8 cellular contexts compared by ENCODE assay signal in genomic region chr14:64764641-64765520, GRCh38.
DNase-seq lines count a peak whose midpoint lies in the region; ATAC-seq and TF ChIP-seq lines count a peak whose summit lies in the region.

No MANE protein-coding gene starts in this region.

- WGBS in ovary, 3 donors: 27 to 31% (median 27%) methylated on average over 29 of the region's 29 CpGs

- no peak overlapping the region for H3K9ac ChIP-seq in SK-N-MC (ENCODE audit: insufficient read length)

- DNase-seq in NCI-H510A treated with DMSO at 0.1 percent for 48 hours (lab: John Stamatoyannopoulos, UW) (peak; percentile 54), NCI-H510A (lab: John Stamatoyannopoulos, UW) (no peak), SK-N-MC (ENCODE audit: low read depth, low spot score) (no peak), Right ventricle myocardium inferior (ENCODE audit: missing footprints) (peak; percentile 86), ovary (peak; percentile 78 to 89 (median 86)), thoracic aorta (ENCODE audit: low spot score) (no peak)
- DNase-seq in activated naive CD4-positive, alpha-beta T cell treated with anti-CD3 and anti-CD28 coated beads, Interleukin-2, amount 50 U/mL, for 16 hours: peak; percentile 60

- H3K27me3 ChIP-seq in ovary: no peaks in the 10 kb centered on the region
- no peaks in the 10 kb centered on the region for H3K27me3 ChIP-seq in thoracic aorta (replicated peaks; ENCODE audit: insufficient read depth)

- no peak for TF ChIP-seq EP300 in ovary (IDR thresholded peaks at IDR 0.05)

- H3K36me3 ChIP-seq in SK-N-MC (ENCODE audit: insufficient read depth, low read length): no peaks in the 10 kb centered on the region
- no peaks in the 10 kb centered on the region for H3K36me3 ChIP-seq in ovary
- H3K36me3 ChIP-seq in thoracic aorta: no peaks in the 10 kb centered on the region

- H3K4me1 ChIP-seq in ovary (ENCODE audit: insufficient read depth): peaks cover 26% of the 10 kb centered on the region
- H3K4me1 ChIP-seq in thoracic aorta (ENCODE audit: control insufficient read depth in 1 of 2, low read depth in 2 of 2): peaks cover 12 to 48% of the 10 kb centered on the region in 2 donors

- peak; percentile 91 for TF ChIP-seq CTCF in LNCAP (IDR thresholded peaks at IDR 0.05)
- peak; percentile 88 to 92 (median 91) for TF ChIP-seq CTCF in ovary (IDR thresholded peaks at IDR 0.05)
- TF ChIP-seq CTCF in thoracic aorta (IDR thresholded peaks at IDR 0.05): peak; percentile 97

- no peak overlapping the region for H3K27ac ChIP-seq in SK-N-MC
- peak overlapping the region in 1 of 2 donors; percentile 94 for H3K27ac ChIP-seq in ovary
- peak overlapping the region; percentile 75 to 78 for H3K27ac ChIP-seq in thoracic aorta

- ATAC-seq in Right ventricle myocardium inferior: peak; percentile 63
- ATAC-seq in thoracic aorta (ENCODE audit: insufficient number of reproducible peaks, low FRiP score, low read depth): peak; percentile 66

- H3K4me3 ChIP-seq in SK-N-MC (peak overlapping the region; percentile 73), ovary (no peak overlapping the region), thoracic aorta (peak overlapping the region; percentile 69)

- intact Hi-C loops in Right ventricle myocardium inferior (cut with DNase I) (loop anchor here (5.0 kb wide), 1 partner anchor 58 kb away; no protein-coding TSS in a partner anchor), ovary (cut with DNase I) (loop anchor here in 3 of 4 donors (2.0 to 5.0 kb wide), 4 partner anchors 58 to 94 kb away; no protein-coding TSS in a partner anchor)

- H3K9me3 ChIP-seq in SK-N-MC (ENCODE audit: low read depth, low read length) (no peaks in the 10 kb centered on the region), ovary (no peaks in the 10 kb centered on the region), thoracic aorta (no peaks in the 10 kb centered on the region)

- TF ChIP-seq POLR2A in ovary (IDR thresholded peaks at IDR 0.05): no peak

Comparison
In these comparisons a context has a peak if more than half of its experiments do, and no peak if none do; other contexts are left out.
1. DNase-seq: peak in NCI-H510A treated with DMSO at 0.1 percent for 48 hours (single experiment), activated naive CD4-positive, alpha-beta T cell treated with anti-CD3 and anti-CD28 coated beads, Interleukin-2, amount 50 U/mL, for 16 hours (single experiment), Right ventricle myocardium inferior (single experiment) and ovary (5 of 5); none in NCI-H510A (single experiment), SK-N-MC (single experiment) and thoracic aorta (single experiment).
2. Peak in every context shown above with its lines, with median percentiles within 50 percentile points of each other: CTCF ChIP-seq.